8 cellular contexts compared by ENCODE assay signal in genomic region chr3:107522510-107523360, GRCh38. TPM values are rescaled to one million over a fixed set of nuclear protein-coding genes. Genes with fewer than 3 reads are reported as not detected.
DNase-seq lines count a peak whose midpoint lies in the region; ATAC-seq and TF ChIP-seq lines count a peak whose summit lies in the region.

Gene BBX (plus strand): TSS chr3:107522962. CDS start chr3:107710461, 187,499 bp downstream.

- peak within 1 kb of the TSS; percentile 98 for H3K27ac Mint-ChIP-seq in activated B cell treated with CpG ODN at 0.5 μM for 24 hours

- H3K4me1 Mint-ChIP-seq in activated B cell treated with CpG ODN at 0.5 μM for 24 hours, result peaks cover 38% of the 10 kb centered on the region

- peaks cover 6% of the 10 kb centered on the region for H3K4me1 ChIP-seq in smooth muscle cell (ENCODE audit: low read depth)

- peak within 1 kb of the TSS; percentile 96 for H3K4me3 Mint-ChIP-seq in activated B cell treated with CpG ODN at 0.5 μM for 24 hours

- peak within 1 kb of the TSS; percentile 36 for H3K9ac ChIP-seq in smooth muscle cell (ENCODE audit: low read depth)

- H3F3A ChIP-seq in smooth muscle cell (ENCODE audit: low read depth), result peaks cover 9% of the 10 kb centered on the region

- H4K20me1 ChIP-seq in smooth muscle cell (ENCODE audit: low read depth), result peaks cover 22% of the 10 kb centered on the region

- H3K4me3 ChIP-seq in cardiac fibroblast (replicated peaks in 1 of 2; ENCODE audit: low read depth in 2 of 2, low read length in 2 of 2), result peak within 1 kb of the TSS; percentile 79 to 81
- peak within 1 kb of the TSS; percentile 85 for H3K4me3 ChIP-seq in smooth muscle cell

- H3K36me3 Mint-ChIP-seq in activated B cell treated with CpG ODN at 0.5 μM for 24 hours (ENCODE audit: low read depth), result peaks cover 23% of the 10 kb centered on the region

- POLR2A ChIA-PET in activated B cell treated with CpG ODN at 0.5 μM for 24 hours (lab: Charles Lee), result interaction anchor here (0.8 to 2.0 kb wide), 4 partner anchors 76 to 1067 kb away, joined by 4 to 14 read pairs (median 4); partner anchors contain the start of genes CIP2A and DZIP3

- CTCF ChIA-PET in activated B cell treated with CpG ODN at 0.5 μM for 24 hours (lab: Charles Lee), result interaction anchor here (0.9 to 1.9 kb wide), 3 partner anchors 20 to 251 kb away, joined by 3 to 7 read pairs (median 5); no protein-coding TSS in a partner anchor

- no peak for TF ChIP-seq CTCF in activated B cell treated with CpG ODN at 0.5 μM for 24 hours (IDR thresholded peaks at IDR 0.05)
- no peak for TF ChIP-seq CTCF in cardiac fibroblast (IDR thresholded peaks at IDR 0.05; ENCODE audit: low read depth, low read length)
- no peak for TF ChIP-seq CTCF in smooth muscle cell (IDR thresholded peaks at IDR 0.05; ENCODE audit: borderline replicate concordance, insufficient read depth, poor library complexity, severe bottlenecking)

- peak within 1 kb of the TSS; percentile 40 for H3K27ac ChIP-seq in smooth muscle cell (ENCODE audit: low read depth)

- H3K9me3 ChIP-seq in smooth muscle cell (replicated peaks; ENCODE audit: low read depth), result no peaks in the 10 kb centered on the region

- DNase-seq in AG08396 (ENCODE audit: low spot score) (peak; percentile 90), NCI-H345 (lab: John Stamatoyannopoulos, UW) (peak; percentile 88), activated B cell treated with CpG ODN at 0.5 μM for 24 hours (peak; percentile 89), cardiac fibroblast (ENCODE audit: low read depth in 2 of 2) (peak; percentile 98 to 99), iPS-NIHi7 (ENCODE audit: extremely low spot score) (peak; percentile 85), smooth muscle cell (lab: John Stamatoyannopoulos, UW; ENCODE audit: unreplicated experiment) (peak; percentile 86)

- H3K4me2 ChIP-seq in smooth muscle cell, result peak within 1 kb of the TSS; percentile 100

- 3% methylated on average over 22 of the region's 51 CpGs for WGBS in smooth muscle cell (ENCODE audit: low lambda C conversion rate)

- no peaks in the 10 kb centered on the region for H3K27me3 Mint-ChIP-seq in activated B cell treated with CpG ODN at 0.5 μM for 24 hours

- ATAC-seq in GM19023 (IDR thresholded peaks at IDR 0.05; ENCODE audit: unreplicated experiment) (peak; percentile 93), HG03280 (IDR thresholded peaks at IDR 0.05; ENCODE audit: unreplicated experiment) (peak; percentile 92), activated B cell treated with CpG ODN at 0.5 μM for 24 hours (ENCODE audit: low read depth) (peak; percentile 87)

- intact Hi-C loops in activated B cell treated with CpG ODN at 0.5 μM for 24 hours (cut with micrococcal nuclease), result loop anchor here (1.0 to 10.0 kb wide), 7 partner anchors 92 to 1655 kb away; partner anchors contain the start of genes CBLB, CD47, CIP2A and DZIP3

- peaks cover 25% of the 10 kb centered on the region for H3K79me2 ChIP-seq in smooth muscle cell (ENCODE audit: low read depth)

- H3K36me3 ChIP-seq in smooth muscle cell (ENCODE audit: low read depth), result peaks cover 3% of the 10 kb centered on the region

- no peaks in the 10 kb centered on the region for H3K27me3 ChIP-seq in smooth muscle cell (ENCODE audit: low read depth)

- peak within 1 kb of the TSS; percentile 99 for H2AFZ ChIP-seq in smooth muscle cell (ENCODE audit: low read depth)

- H3K9me3 Mint-ChIP-seq in activated B cell treated with CpG ODN at 0.5 μM for 24 hours, result no peaks in the 10 kb centered on the region

RNA-seq across cellular contexts. Expression of gene BBX, which starts in this region (rescaled TPM):
- total RNA-seq in activated B cell treated with CpG ODN at 0.5 μM for 24 hours, result 75.8 and 77.5 TPM in 2 replicates
- total RNA-seq in smooth muscle cell, result 66.4 and 93.0 TPM in 2 replicates
- 58.9 and 73.9 TPM in 2 replicates for polyA plus RNA-seq in smooth muscle cell

Comparison
In these comparisons a context has a peak if more than half of its experiments do, and no peak if none do; other contexts are left out.
1. Peak in every context shown above with its lines: DNase-seq, ATAC-seq, H3K4me3 ChIP-seq and H3K27ac ChIP-seq.